Comparison of ENCODE assay signal across 1 cellular context in genomic region chr20:44780226-44780625, GRCh38.
TF ChIP-seq lines count a peak whose summit lies in the region.

No MANE protein-coding gene starts in this region.

TF ChIP-seq in HepG2, 621 proteins besides CTCF, POLR2A, EP300 and RAD21 (continued from another document):
- TF ChIP-seq BRF2 (CRISPR knock-in tag; IDR thresholded peaks at IDR 0.05): no peak
- no peak for TF ChIP-seq DR1 (CRISPR knock-in tag; IDR thresholded peaks at IDR 0.05)
- peak; percentile 64; the same call in 1 of the 2 replicates for TF ChIP-seq KMT2B (CRISPR knock-in tag; IDR thresholded peaks at IDR 0.05)
- TF ChIP-seq SSRP1 (CRISPR knock-in tag; IDR thresholded peaks at IDR 0.05): no peak
- peak; percentile 53; the same call in 1 of the 2 replicates for TF ChIP-seq ZMYM4 (CRISPR knock-in tag; IDR thresholded peaks at IDR 0.05)
- no peak; the same call in 1 of the 2 replicates for TF ChIP-seq ZNF790 (CRISPR knock-in tag; IDR thresholded peaks at IDR 0.05; ENCODE audit: borderline replicate concordance)
- TF ChIP-seq NCOA1 (CRISPR knock-in tag; IDR thresholded peaks at IDR 0.05): no peak
- TF ChIP-seq BATF2 (CRISPR knock-in tag; IDR thresholded peaks at IDR 0.05): peak; percentile 85; the same call in 1 of the 2 replicates
- peak; percentile 59; the same call in 1 of the 2 replicates for TF ChIP-seq NCOA2 (CRISPR knock-in tag; IDR thresholded peaks at IDR 0.05)
- TF ChIP-seq ZNF382 (CRISPR knock-in tag; IDR thresholded peaks at IDR 0.05; ENCODE audit: borderline replicate concordance): no peak
- no peak for TF ChIP-seq ZNF83 (CRISPR knock-in tag; IDR thresholded peaks at IDR 0.05; ENCODE audit: borderline replicate concordance)
- TF ChIP-seq FOXM1 (CRISPR knock-in tag; IDR thresholded peaks at IDR 0.05): peak; percentile 78; the same call in 1 of the 2 replicates
- no peak for TF ChIP-seq ZNF770 (CRISPR knock-in tag; IDR thresholded peaks at IDR 0.05)
- TF ChIP-seq RAD51 (IDR thresholded peaks at IDR 0.05; ENCODE audit: borderline replicate concordance): no peak
- TF ChIP-seq ESRRA (CRISPR knock-in tag; IDR thresholded peaks at IDR 0.05; ENCODE audit: low read depth): no peak
- TF ChIP-seq DRAP1 (CRISPR knock-in tag; IDR thresholded peaks at IDR 0.05): peak; percentile 53; the same call in 1 of the 2 replicates
- TF ChIP-seq RXRA (CRISPR knock-in tag; IDR thresholded peaks at IDR 0.05): no peak
- TF ChIP-seq ZNF687 (CRISPR knock-in tag; IDR thresholded peaks at IDR 0.05): no peak
- peak; percentile 44; the same call in 1 of the 2 replicates for TF ChIP-seq BCL6 (CRISPR knock-in tag; IDR thresholded peaks at IDR 0.05)
- TF ChIP-seq MIER2 (CRISPR knock-in tag; IDR thresholded peaks at IDR 0.05): peak; percentile 99
- TF ChIP-seq AGO1 (IDR thresholded peaks at IDR 0.05; ENCODE audit: low read depth, low read length, poor library complexity, severe bottlenecking): no peak
- TF ChIP-seq TEAD3 (CRISPR knock-in tag; optimal IDR thresholded peaks at IDR 0.05; ENCODE audit: borderline replicate concordance): no peak
- TF ChIP-seq NCOA5 (CRISPR knock-in tag; IDR thresholded peaks at IDR 0.05): no peak
